9 cellular contexts compared by ENCODE assay signal in genomic region chr20:63501818-63502670, GRCh38. TPM values are rescaled to one million over a fixed set of nuclear protein-coding genes. Genes with fewer than 3 reads are reported as not detected.
DNase-seq lines count a peak whose midpoint lies in the region; ATAC-seq and TF ChIP-seq lines count a peak whose summit lies in the region.
"Had no signal": no experiment of that assay in that cellular context is flagged by ENCODE, and none has a peak within 500 bp of the region (broad histone marks: within the 10 kb centered on the region; RNA-seq: fewer than 3 reads in every experiment).

No MANE protein-coding gene starts in this region.

- no peaks in the 10 kb centered on the region for H3K9me3 ChIP-seq in HUES64 (ENCODE audit: insufficient read depth, low read depth, low read length)
- H3K9me3 ChIP-seq in psoas muscle, result peaks cover 12% of the 10 kb centered on the region
- H3K9me3 ChIP-seq in tibial artery, result peaks cover 0 to 18% (median 17%) of the 10 kb centered on the region in 3 donors

- H3K9me3 Mint-ChIP-seq in activated T-cell treated with anti-CD3 and anti-CD28 coated beads, Interleukin-2, amount 50 U/mL, for 24 hours, result peaks cover 4% of the 10 kb centered on the region

- H3K27me3 ChIP-seq in HUES64 (ENCODE audit: insufficient read depth, low read length) (peaks cover 45% of the 10 kb centered on the region), psoas muscle (ENCODE audit: insufficient read depth in 3 of 3, low read length in 2 of 3) (peaks cover 0 to 2% (median 0%) of the 10 kb centered on the region in 3 donors), tibial artery (peaks cover 0 to 74% of the 10 kb centered on the region in 2 donors)

- no peaks in the 10 kb centered on the region for H3K36me3 ChIP-seq in HUES64 (ENCODE audit: insufficient read depth, low read length)
- H3K36me3 ChIP-seq in psoas muscle (ENCODE audit: insufficient read depth in 1 of 2, low read depth in 1 of 2), result no peaks in the 10 kb centered on the region
- H3K36me3 ChIP-seq in tibial artery, result no peaks in the 10 kb centered on the region

- no peak overlapping the region for H3K9ac ChIP-seq in HUES64 (ENCODE audit: low read depth, low read length)

- H3K27ac ChIP-seq in HUES64 (ENCODE audit: low read depth, low read length) (no peak overlapping the region), psoas muscle (peak overlapping the region; percentile 94), tibial artery (no peak overlapping the region)

- H3K4me1 ChIP-seq in HUES64 (ENCODE audit: insufficient read depth, low read length) (no peaks in the 10 kb centered on the region; the same call in 1 of the 2 replicates), psoas muscle (peaks cover 30% of the 10 kb centered on the region), tibial artery (peaks cover 0 to 23% (median 19%) of the 10 kb centered on the region in 4 donors)

- H3K27ac Mint-ChIP-seq in activated T-cell treated with anti-CD3 and anti-CD28 coated beads, Interleukin-2, amount 50 U/mL, for 24 hours, result no peak overlapping the region

- H3K36me3 Mint-ChIP-seq in activated T-cell treated with anti-CD3 and anti-CD28 coated beads, Interleukin-2, amount 50 U/mL, for 24 hours (ENCODE audit: low read depth), result no peaks in the 10 kb centered on the region

- no peak for TF ChIP-seq CTCF in psoas muscle (IDR thresholded peaks at IDR 0.05)
- TF ChIP-seq CTCF in tibial artery (IDR thresholded peaks at IDR 0.05), result no peak

- H3K4me3 Mint-ChIP-seq in activated T-cell treated with anti-CD3 and anti-CD28 coated beads, Interleukin-2, amount 50 U/mL, for 24 hours, result no peak overlapping the region

- DNase-seq in NCI-H446 treated with DMSO at 0.1 percent for 48 hours (lab: John Stamatoyannopoulos, UW) (peak; percentile 15), epidermal melanocyte (ENCODE audit: insufficient read length, low spot score) (peak; percentile 13), psoas muscle (peak; percentile 77 to 92), tibial artery (no peak)
- DNase-seq in activated T-cell treated with anti-CD3 and anti-CD28 coated beads, Interleukin-2, amount 50 U/mL, for 24 hours, result no peak
- DNase-seq: hippocampal formation had no signal

- H3K4me3 ChIP-seq in HUES64 (ENCODE audit: low read length) (peak overlapping the region; percentile 49), psoas muscle (no peak overlapping the region), tibial artery (no peak overlapping the region)

- H3K27me3 Mint-ChIP-seq in activated T-cell treated with anti-CD3 and anti-CD28 coated beads, Interleukin-2, amount 50 U/mL, for 24 hours, result peaks cover 36% of the 10 kb centered on the region

- peaks cover 4% of the 10 kb centered on the region for H3K4me1 Mint-ChIP-seq in activated T-cell treated with anti-CD3 and anti-CD28 coated beads, Interleukin-2, amount 50 U/mL, for 24 hours (ENCODE audit: low read depth)

- peak; percentile 59 to 66 (median 65) for ATAC-seq in psoas muscle
- no peak for ATAC-seq in HG03442 (IDR thresholded peaks at IDR 0.05; ENCODE audit: unreplicated experiment)
- ATAC-seq in GM18867 (IDR thresholded peaks at IDR 0.05; ENCODE audit: unreplicated experiment), result no peak

- intact Hi-C loops in psoas muscle (cut with DNase I), result no loop called here
- intact Hi-C loops in tibial artery (cut with DNase I; ENCODE audit: low total_unique reads), result no loop called here

- WGBS in HUES64, result 28% methylated on average over 24 of the region's 26 CpGs
- 8 to 14% (median 8%) methylated on average over 22 to 26 of the region's 26 CpGs for WGBS in psoas muscle, 3 donors

RNA-seq across cellular contexts. Expression of gene EEF1A2, which starts 3.2 kb away (rescaled TPM):
- polyA plus RNA-seq in HUES64 (2013, experiment 1 of 2), result 6.7 TPM
- 8.9 TPM for polyA plus RNA-seq in HUES64 (2013, experiment 2 of 2)
- total RNA-seq in psoas muscle, result 1,000 to 10,000 TPM; 1,781 to 2,126 (median 2,004) TPM
- 1,000 to 10,000 TPM in 2 of 3 donors, 100 to 1,000 TPM in 1; 952 to 1,898 (median 1,229) TPM for polyA plus RNA-seq in psoas muscle

RNA-seq across cellular contexts. Expression of gene PPDPF, which starts 18.5 kb away (rescaled TPM):
- 133 TPM for polyA plus RNA-seq in HUES64 (2013, experiment 1 of 2)
- 191 TPM for polyA plus RNA-seq in HUES64 (2013, experiment 2 of 2)
- total RNA-seq in psoas muscle, result 100 to 1,000 TPM; 130 to 198 (median 155) TPM
- polyA plus RNA-seq in psoas muscle, result 100 to 1,000 TPM; 134 to 158 (median 142) TPM

RNA-seq across cellular contexts. Expression of gene KCNQ2, which starts 29.6 kb away (rescaled TPM):
- polyA plus RNA-seq in HUES64 (2013, experiment 1 of 2), result 45.5 TPM
- 67.8 TPM for polyA plus RNA-seq in HUES64 (2013, experiment 2 of 2)
- 1 to 10 TPM in 1 of 4 donors, under 1 TPM in 3; 0.11 to 2.8 (median 0.28) TPM for total RNA-seq in psoas muscle
- under 1 TPM in 2 of 3 donors, not detected in 1; 0.01 to 0.03 TPM for polyA plus RNA-seq in psoas muscle

RNA-seq across cellular contexts. Expression of gene PTK6, which starts 35.1 kb away (rescaled TPM):
- polyA plus RNA-seq in HUES64 (2013, experiment 1 of 2), result 0.15 TPM
- not detected for polyA plus RNA-seq in HUES64 (2013, experiment 2 of 2)
- under 1 TPM in 1 of 4 donors, not detected in 3; 0.06 TPM for total RNA-seq in psoas muscle
- polyA plus RNA-seq in psoas muscle, result under 1 TPM in 2 of 3 donors, not detected in 1; 0.04 TPM

RNA-seq across cellular contexts. Expression of gene SRMS, which starts 45.5 kb away (rescaled TPM):
- not detected for polyA plus RNA-seq in HUES64 (2013, experiment 1 of 2)
- 0.19 TPM for polyA plus RNA-seq in HUES64 (2013, experiment 2 of 2)
- total RNA-seq in psoas muscle, result not detected
- polyA plus RNA-seq in psoas muscle, result not detected

Comparison
In these comparisons a context has a peak if more than half of its experiments do, and no peak if none do; other contexts are left out.
1. DNase-seq: peak in NCI-H446 treated with DMSO at 0.1 percent for 48 hours (single experiment), epidermal melanocyte (single experiment) and psoas muscle (2 of 2); none in activated T-cell treated with anti-CD3 and anti-CD28 coated beads, Interleukin-2, amount 50 U/mL, for 24 hours (single experiment) and tibial artery (0 of 2).
2. ATAC-seq: peak in psoas muscle (4 of 4); none in HG03442 (single experiment) and GM18867 (single experiment).